ENCODE assay signal across 20 cellular contexts in genomic region chr10:120473593-120473992, GRCh38. TPM values are rescaled to one million over a fixed set of nuclear protein-coding genes. Genes with fewer than 3 reads are reported as not detected.
DNase-seq lines count a peak whose midpoint lies in the region; ATAC-seq and TF ChIP-seq lines count a peak whose summit lies in the region.
"Had no signal": no experiment of that assay in that cellular context is flagged by ENCODE, and none has a peak within 500 bp of the region (broad histone marks: within the 10 kb centered on the region; RNA-seq: fewer than 3 reads in every experiment).

No MANE protein-coding gene starts in this region.

- ATAC-seq in GM19452 (IDR thresholded peaks at IDR 0.05; ENCODE audit: unreplicated experiment): peak; percentile 74
- peak; percentile 91 for ATAC-seq in HG03103 (IDR thresholded peaks at IDR 0.05; ENCODE audit: low read depth, unreplicated experiment)
- ATAC-seq: activated T-cell treated with anti-CD3 and anti-CD28 coated beads, Interleukin-2, amount 50 U/mL, for 4 hours; stimulated activated effector memory CD8-positive, alpha-beta T cell treated with anti-CD3 and anti-CD28 coated beads, Interleukin-12 subunit alpha, Interleukin-12 subunit beta, amount 100 ng/mL, for 72 hours had no signal

- H3K4me3 ChIP-seq in GM12865 (ENCODE audit: low read depth, low read length): no peak overlapping the region
- H3K4me3 ChIP-seq: thyroid gland had no signal

- peaks cover 2% of the 10 kb centered on the region for H3K9me3 Mint-ChIP-seq in glutamatergic neuron (ENCODE audit: unreplicated experiment)

- TF ChIP-seq CTCF in GM12865 (IDR thresholded peaks at IDR 0.05; ENCODE audit: insufficient read depth, low read depth, low read length, missing control alignments) (no peak), glutamatergic neuron (IDR thresholded peaks at IDR 0.05; ENCODE audit: partially characterized antibody, unreplicated experiment) (no peak)

- no peak overlapping the region for H3K4me3 Mint-ChIP-seq in glutamatergic neuron (ENCODE audit: unreplicated experiment)
- H3K4me3 Mint-ChIP-seq: activated CD4-positive, alpha-beta memory T cell treated with anti-CD3 and anti-CD28 coated beads for 36 hours; activated naive CD4-positive, alpha-beta T cell treated with anti-CD3 and anti-CD28 coated beads, Interleukin-2, amount 50 U/mL, for 24 hours; activated T-cell treated with anti-CD3 and anti-CD28 coated beads, Interleukin-2, amount 50 U/mL, for 4 hours; stimulated activated effector memory CD8-positive, alpha-beta T cell treated with anti-CD3 and anti-CD28 coated beads, Interleukin-12 subunit alpha, Interleukin-12 subunit beta, amount 100 ng/mL, for 72 hours had no signal

- peaks cover 11% of the 10 kb centered on the region for H3K36me3 Mint-ChIP-seq in glutamatergic neuron (ENCODE audit: unreplicated experiment)
- H3K36me3 Mint-ChIP-seq: activated CD4-positive, alpha-beta memory T cell treated with anti-CD3 and anti-CD28 coated beads for 36 hours; activated naive CD4-positive, alpha-beta T cell treated with anti-CD3 and anti-CD28 coated beads, Interleukin-2, amount 50 U/mL, for 24 hours; stimulated activated effector memory CD8-positive, alpha-beta T cell treated with anti-CD3 and anti-CD28 coated beads, Interleukin-12 subunit alpha, Interleukin-12 subunit beta, amount 100 ng/mL, for 72 hours had no signal

- H3K4me1 Mint-ChIP-seq in glutamatergic neuron (ENCODE audit: low read depth, unreplicated experiment): peaks cover 17% of the 10 kb centered on the region
- H3K4me1 Mint-ChIP-seq: activated naive CD4-positive, alpha-beta T cell treated with anti-CD3 and anti-CD28 coated beads, Interleukin-2, amount 50 U/mL, for 24 hours; stimulated activated effector memory CD8-positive, alpha-beta T cell treated with anti-CD3 and anti-CD28 coated beads, Interleukin-12 subunit alpha, Interleukin-12 subunit beta, amount 100 ng/mL, for 72 hours had no signal

- H3K27ac Mint-ChIP-seq in glutamatergic neuron (ENCODE audit: unreplicated experiment): no peak overlapping the region
- H3K27ac Mint-ChIP-seq: activated CD4-positive, alpha-beta memory T cell treated with anti-CD3 and anti-CD28 coated beads for 36 hours; activated naive CD4-positive, alpha-beta T cell treated with anti-CD3 and anti-CD28 coated beads, Interleukin-2, amount 50 U/mL, for 24 hours; stimulated activated effector memory CD8-positive, alpha-beta T cell treated with anti-CD3 and anti-CD28 coated beads, Interleukin-12 subunit alpha, Interleukin-12 subunit beta, amount 100 ng/mL, for 72 hours had no signal

- peak; percentile 20 for DNase-seq in GM12865 (ENCODE audit: low read depth)
- DNase-seq in NCI-H2227 (lab: John Stamatoyannopoulos, UW; ENCODE audit: unreplicated experiment): peak; percentile 4
- no peak for DNase-seq in activated T-cell treated with anti-CD3 and anti-CD28 coated beads for 4 hours
- no peak for DNase-seq in NCI-H1930 (lab: John Stamatoyannopoulos, UW)
- no peak for DNase-seq in glutamatergic neuron
- DNase-seq in NCI-H146 (lab: John Stamatoyannopoulos, UW): no peak
- DNase-seq: activated CD4-positive, alpha-beta memory T cell treated with anti-CD3 and anti-CD28 coated beads for 36 hours; activated T-cell treated with anti-CD3 and anti-CD28 coated beads, Interleukin-2, amount 50 U/mL, for 4 hours; C1 segment of cervical spinal cord; effector memory CD4-positive, alpha-beta T cell; KBM-7; retina; thyroid gland; WERI-Rb-1 had no signal

- H3K27me3 Mint-ChIP-seq in glutamatergic neuron (ENCODE audit: unreplicated experiment): peaks cover 3% of the 10 kb centered on the region
- H3K27me3 Mint-ChIP-seq: activated CD4-positive, alpha-beta memory T cell treated with anti-CD3 and anti-CD28 coated beads for 36 hours had no signal

RNA-seq across cellular contexts. Expression of gene PLPP4, which starts 16.6 kb away (rescaled TPM):
- total RNA-seq in glutamatergic neuron (ENCODE audit: unreplicated experiment): 2.6 TPM
- total RNA-seq: A673; activated CD4-positive, alpha-beta memory T cell treated with anti-CD3 and anti-CD28 coated beads for 36 hours; activated T-cell treated with anti-CD3 and anti-CD28 coated beads, Interleukin-2, amount 50 U/mL, for 4 hours; T-helper 1 cell treated with Interleukin-12 subunit alpha and Interleukin-12 subunit beta and Interleukin-4 antibody, amounts not matched to agents 30 ng/mL and 1 ng/mL, for 36 hours had no signal

Comparison
In these comparisons a context has a peak if more than half of its experiments do, and no peak if none do; other contexts are left out.
1. DNase-seq: peak in GM12865 (single experiment) and NCI-H2227 (single experiment); none in activated T-cell treated with anti-CD3 and anti-CD28 coated beads for 4 hours (single experiment), NCI-H1930 (0 of 2), glutamatergic neuron (single experiment) and NCI-H146 (single experiment).